22 cellular contexts compared by ENCODE assay signal in the genomic region with DNA sequence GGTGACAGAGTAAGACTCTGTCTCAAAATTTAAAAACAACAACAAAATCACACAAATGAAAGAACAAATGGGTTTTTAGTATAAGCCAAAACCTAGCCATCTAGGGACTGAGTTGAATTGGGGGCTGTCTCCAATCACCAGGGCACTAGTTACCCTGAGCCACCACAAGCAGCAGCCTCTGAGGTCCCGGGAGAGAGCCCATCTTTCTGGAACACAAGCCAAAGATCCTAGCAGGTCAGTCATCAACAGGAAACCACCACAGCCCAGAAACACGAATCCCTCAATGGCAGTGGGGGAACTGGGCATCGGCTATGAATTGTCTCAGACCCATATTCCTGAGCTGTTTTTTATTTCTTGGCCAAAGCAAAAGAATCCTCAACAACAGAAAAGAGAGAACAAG.
A peak's percentile ranks its signal among the peaks of the same experiment; 100 is the strongest.
DNase-seq lines count a peak whose midpoint lies in the region; ATAC-seq and TF ChIP-seq lines count a peak whose summit lies in the region.
"Had no signal": no experiment of that assay in that cellular context is flagged by ENCODE, and none has a peak within 500 bp of the region (broad histone marks: within the 10 kb centered on the region; RNA-seq: fewer than 3 reads in every experiment).

No MANE protein-coding gene starts in this region.

- POLR2A ChIA-PET in activated CD8-positive, alpha-beta T cell treated with anti-CD3 and anti-CD28 coated beads for 36 hours (lab: Charles Lee) = no interaction called here

- no peak overlapping the region for H3K4me3 Mint-ChIP-seq in activated CD8-positive, alpha-beta T cell treated with anti-CD3 and anti-CD28 coated beads for 36 hours
- H3K4me3 Mint-ChIP-seq: activated naive CD8-positive, alpha-beta T cell treated with anti-CD3 and anti-CD28 coated beads, Interleukin-2, amount 10 ng/mL, durations not matched to agents 7 days and 5 days; stimulated activated naive CD8-positive, alpha-beta T cell treated with anti-CD3 and anti-CD28 coated beads, Interleukin-15, amount 100 ng/mL, for 72 hours had no signal

- DNase-seq in AG08395 (ENCODE audit: low spot score) = peak; percentile 80
- peak; percentile 59 for DNase-seq in EH (ENCODE audit: low read depth)
- no peak for DNase-seq in activated CD8-positive, alpha-beta T cell treated with anti-CD3 and anti-CD28 coated beads for 36 hours
- peak; percentile 11 for DNase-seq in fibroblast of pulmonary artery (ENCODE audit: low read depth)
- DNase-seq in islet precursor cell = no peak
- no peak for DNase-seq in stimulated activated CD4-positive, alpha-beta T cell treated with anti-CD3 and anti-CD28 coated beads, Interleukin-12 subunit alpha, Interleukin-12 subunit beta, amount 100 ng/mL, for 4 hours
- DNase-seq in cardiac septum (ENCODE audit: low spot score) = no peak
- DNase-seq: activated CD4-positive, alpha-beta T cell treated with anti-CD3 and anti-CD28 coated beads for 1 hour; activated naive CD8-positive, alpha-beta T cell treated with anti-CD3 and anti-CD28 coated beads, Interleukin-2, amount 10 ng/mL, durations not matched to agents 7 days and 5 days; activated T-cell treated with anti-CD3 and anti-CD28 coated beads for 4 hours; effector CD4-positive, alpha-beta T cell; hippocampal formation; midbrain; NCI-H2029 treated with DMSO at 0.1 percent for 48 hours; NCI-H524; OCI-M1; stimulated activated naive CD8-positive, alpha-beta T cell treated with anti-CD3 and anti-CD28 coated beads, Interleukin-15, amount 100 ng/mL, for 72 hours; T1000 had no signal

- peaks cover 10% of the 10 kb centered on the region for H3K36me3 Mint-ChIP-seq in activated CD8-positive, alpha-beta T cell treated with anti-CD3 and anti-CD28 coated beads for 36 hours (ENCODE audit: low read depth)

- CTCF ChIA-PET in activated CD8-positive, alpha-beta T cell treated with anti-CD3 and anti-CD28 coated beads for 36 hours (lab: Charles Lee) = no interaction called here

- no peak overlapping the region for H3K4me3 ChIP-seq in fibroblast of pulmonary artery (replicated peaks; ENCODE audit: low read depth, low read length)
- H3K4me3 ChIP-seq: cardiac muscle cell, right atrium auricular region, SJSA1 had no signal

- intact Hi-C loops in activated CD8-positive, alpha-beta T cell treated with anti-CD3 and anti-CD28 coated beads for 36 hours (cut with micrococcal nuclease) = loop anchor here (10.0 kb wide), 2 partner anchors 79 to 119 kb away; a partner anchor contains a TSS
- intact Hi-C loops in cardiac septum (cut with DNase I) = no loop called here

- H3K27ac Mint-ChIP-seq in activated CD8-positive, alpha-beta T cell treated with anti-CD3 and anti-CD28 coated beads for 36 hours = peak overlapping the region; percentile 49
- H3K27ac Mint-ChIP-seq: activated naive CD8-positive, alpha-beta T cell treated with anti-CD3 and anti-CD28 coated beads, Interleukin-2, amount 10 ng/mL, durations not matched to agents 7 days and 5 days had no signal

- no peaks in the 10 kb centered on the region for H3K9me3 Mint-ChIP-seq in activated CD8-positive, alpha-beta T cell treated with anti-CD3 and anti-CD28 coated beads for 36 hours
- H3K9me3 Mint-ChIP-seq: activated naive CD8-positive, alpha-beta T cell treated with anti-CD3 and anti-CD28 coated beads, Interleukin-2, amount 10 ng/mL, durations not matched to agents 7 days and 5 days; stimulated activated naive CD8-positive, alpha-beta T cell treated with anti-CD3 and anti-CD28 coated beads, Interleukin-15, amount 100 ng/mL, for 72 hours had no signal

- H3K27me3 Mint-ChIP-seq in activated CD8-positive, alpha-beta T cell treated with anti-CD3 and anti-CD28 coated beads for 36 hours = no peaks in the 10 kb centered on the region
- H3K27me3 Mint-ChIP-seq: activated naive CD8-positive, alpha-beta T cell treated with anti-CD3 and anti-CD28 coated beads, Interleukin-2, amount 10 ng/mL, durations not matched to agents 7 days and 5 days; stimulated activated naive CD8-positive, alpha-beta T cell treated with anti-CD3 and anti-CD28 coated beads, Interleukin-15, amount 100 ng/mL, for 72 hours had no signal

- H3K4me1 Mint-ChIP-seq in activated CD8-positive, alpha-beta T cell treated with anti-CD3 and anti-CD28 coated beads for 36 hours (ENCODE audit: low read depth) = peaks cover 9% of the 10 kb centered on the region

- no peak for TF ChIP-seq CTCF in activated CD8-positive, alpha-beta T cell treated with anti-CD3 and anti-CD28 coated beads for 36 hours (IDR thresholded peaks at IDR 0.05)
- TF ChIP-seq CTCF in fibroblast of pulmonary artery (IDR thresholded peaks at IDR 0.05; ENCODE audit: low read length, missing control alignments) = no peak

- ATAC-seq in activated CD8-positive, alpha-beta T cell treated with anti-CD3 and anti-CD28 coated beads for 36 hours = no peak
- ATAC-seq in GM18858 (IDR thresholded peaks at IDR 0.05; ENCODE audit: unreplicated experiment) = no peak
- ATAC-seq: stimulated activated naive CD8-positive, alpha-beta T cell treated with anti-CD3 and anti-CD28 coated beads, Interleukin-15, amount 100 ng/mL, for 72 hours had no signal

Comparison
In these comparisons a context has a peak if more than half of its experiments do, and no peak if none do; other contexts are left out.
1. DNase-seq: peak in AG08395 (single experiment), EH (single experiment) and fibroblast of pulmonary artery (single experiment); none in activated CD8-positive, alpha-beta T cell treated with anti-CD3 and anti-CD28 coated beads for 36 hours (single experiment), islet precursor cell (single experiment), stimulated activated CD4-positive, alpha-beta T cell treated with anti-CD3 and anti-CD28 coated beads, Interleukin-12 subunit alpha, Interleukin-12 subunit beta, amount 100 ng/mL, for 4 hours (single experiment) and cardiac septum (single experiment).